12 cellular contexts compared by ENCODE assay signal in the genomic region with DNA sequence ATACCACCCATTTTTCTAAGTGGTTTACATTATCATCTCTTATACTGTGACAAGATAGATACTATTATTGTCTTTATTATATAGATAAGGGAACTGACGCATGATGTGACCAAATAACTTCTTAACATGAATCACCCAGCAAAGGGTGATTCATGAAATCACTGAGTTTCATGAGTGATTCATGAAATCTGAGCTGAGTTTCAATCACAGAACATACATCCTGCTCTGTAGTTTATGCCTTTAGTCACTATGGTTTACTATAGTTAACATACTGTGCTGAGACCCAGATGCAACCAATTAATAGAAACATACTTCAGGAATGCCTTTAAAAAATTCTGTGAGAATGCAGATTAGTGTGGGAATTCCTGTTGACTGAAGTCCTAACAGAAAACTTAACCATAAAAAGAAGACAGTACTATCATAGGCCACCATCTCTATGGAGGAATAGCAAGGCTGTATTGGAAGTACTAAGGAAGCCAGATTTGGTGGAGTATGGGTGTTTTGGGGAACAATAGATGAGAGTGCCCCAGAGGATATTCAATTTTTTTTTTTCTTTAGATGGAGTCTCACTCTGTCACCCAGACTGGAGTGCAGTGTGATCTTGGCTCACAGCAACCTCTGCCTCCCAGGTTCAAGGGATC. TPM values are rescaled to one million over a fixed set of nuclear protein-coding genes. Genes with fewer than 3 reads are reported as not detected.
DNase-seq lines count a peak whose midpoint lies in the region; ATAC-seq, FAIRE-seq and TF ChIP-seq lines count a peak whose summit lies in the region.
"Had no signal": no experiment of that assay in that cellular context is flagged by ENCODE, and none has a peak within 500 bp of the region (broad histone marks: within the 10 kb centered on the region; RNA-seq: fewer than 3 reads in every experiment).

No MANE protein-coding gene starts in this region.

- peak overlapping the region; percentile 22 for H3K4me2 ChIP-seq in astrocyte (ENCODE audit: low read length)
- no peak overlapping the region for H3K4me2 ChIP-seq in mesendoderm (ENCODE audit: low read length)

- no peaks in the 10 kb centered on the region for H3K27me3 Mint-ChIP-seq in astrocyte (ENCODE audit: low read depth, unreplicated experiment)
- H3K27me3 Mint-ChIP-seq: stimulated activated naive CD8-positive, alpha-beta T cell treated with anti-CD3 and anti-CD28 coated beads, Interleukin-15, Interleukin-2, amounts not matched to agents 100 ng/mL and 50 ng/mL, for 24 hours had no signal

- H3K9me3 Mint-ChIP-seq in astrocyte (ENCODE audit: unreplicated experiment) = no peaks in the 10 kb centered on the region

- no peak overlapping the region for H3K4ac ChIP-seq in mesendoderm (ENCODE audit: low read depth, low read length)

- intact Hi-C loops in left lung (cut with DNase I) = no loop called here

- no peaks in the 10 kb centered on the region for H3K36me3 Mint-ChIP-seq in astrocyte (ENCODE audit: low read depth, unreplicated experiment)

- H3K4me3 ChIP-seq in astrocyte (ENCODE audit: insufficient read depth, low read depth, low read length) (no peak overlapping the region), left lung (no peak overlapping the region), mesendoderm (ENCODE audit: low read length) (no peak overlapping the region)

- no peak overlapping the region for H2BK5ac ChIP-seq in mesendoderm (ENCODE audit: low read length)

- H4K8ac ChIP-seq in mesendoderm (ENCODE audit: low read depth, low read length) = no peak overlapping the region

- H3K79me1 ChIP-seq in mesendoderm (ENCODE audit: low read length) = no peaks in the 10 kb centered on the region

- TF ChIP-seq CTCF in astrocyte (IDR thresholded peaks at IDR 0.05; ENCODE audit: insufficient read depth, low read depth, low read length) (no peak), left lung (IDR thresholded peaks at IDR 0.05) (no peak)

- H3K9ac ChIP-seq in astrocyte (ENCODE audit: low read length) = peak overlapping the region; percentile 38
- H3K9ac ChIP-seq in mesendoderm (ENCODE audit: low read length) = no peak overlapping the region

- peak overlapping the region; percentile 64 for H3K27ac Mint-ChIP-seq in astrocyte (ENCODE audit: unreplicated experiment)
- H3K27ac Mint-ChIP-seq: stimulated activated naive CD8-positive, alpha-beta T cell treated with anti-CD3 and anti-CD28 coated beads, Interleukin-15, Interleukin-2, amounts not matched to agents 100 ng/mL and 50 ng/mL, for 24 hours had no signal

- H4K20me1 ChIP-seq in astrocyte (ENCODE audit: insufficient read depth, low read length) = no peaks in the 10 kb centered on the region

- peak; percentile 31 for DNase-seq in Caki2 (ENCODE audit: low read depth)
- peak; percentile 67 for DNase-seq in HS-27A (ENCODE audit: low read depth)
- DNase-seq in astrocyte (ENCODE audit: low read depth) = peak; percentile 93
- no peak for DNase-seq in left lung
- no peak for DNase-seq in stimulated activated CD4-positive, alpha-beta T cell treated with anti-CD3 and anti-CD28 coated beads, Interleukin-2, amount 100 ng/mL, for 48 hours
- no peak for DNase-seq in mesendoderm
- no peak for DNase-seq in stimulated activated CD4-positive, alpha-beta T cell treated with anti-CD3 and anti-CD28 coated beads, Interleukin-4, amount 100 ng/mL, for 1 hour
- DNase-seq: activated gamma-delta T cell treated with Interleukin-2 at 50 U/mL for 16 hours had no signal

- FAIRE-seq in astrocyte (lab: Jason Lieb, UNC) = peak; percentile 97
- FAIRE-seq: endometrium, TTC549 had no signal

- no CpG with 5 or more reads among the region's 1 CpG for WGBS in mesendoderm (ENCODE audit: extremely low coverage, insufficient coverage, low lambda C conversion rate)

- H3K79me2 ChIP-seq in astrocyte (ENCODE audit: insufficient read depth, low read length) (no peaks in the 10 kb centered on the region), mesendoderm (ENCODE audit: control insufficient read depth, insufficient read depth, low read length) (no peaks in the 10 kb centered on the region)

- H3K9me3 ChIP-seq in astrocyte (ENCODE audit: insufficient read depth, low read depth, low read length) (no peaks in the 10 kb centered on the region), left lung (peaks cover 0 to 10% of the 10 kb centered on the region in 2 donors)

- H3K36me3 ChIP-seq in astrocyte (ENCODE audit: insufficient read depth, low read length) (no peaks in the 10 kb centered on the region), left lung (no peaks in the 10 kb centered on the region), mesendoderm (ENCODE audit: control insufficient read depth, insufficient read depth, low read length) (no peaks in the 10 kb centered on the region)

- no peak overlapping the region for H2BK15ac ChIP-seq in mesendoderm (replicated peaks; ENCODE audit: low read depth)

- peaks cover 16% of the 10 kb centered on the region for H3K4me1 Mint-ChIP-seq in astrocyte (ENCODE audit: low read depth, unreplicated experiment)

- no peak overlapping the region for H4K5ac ChIP-seq in mesendoderm (ENCODE audit: low read length)

- in situ Hi-C loops in Caki2 (cut with HindIII; ENCODE audit: low pct_unique_long_range_greater_than_20kb, low sequenced_read_pairs) = no loop called here

- no peak overlapping the region for H2AK5ac ChIP-seq in mesendoderm (ENCODE audit: low read length)

- no peak overlapping the region for H3K23ac ChIP-seq in mesendoderm (ENCODE audit: low read length)

- ATAC-seq in left lung (peak; percentile 39), HG03469 (IDR thresholded peaks at IDR 0.05; ENCODE audit: unreplicated experiment) (no peak)

- H3K27ac ChIP-seq in astrocyte (ENCODE audit: low read depth, low read length) = peak overlapping the region; percentile 87
- H3K27ac ChIP-seq in left lung = no peak overlapping the region
- no peak overlapping the region for H3K27ac ChIP-seq in mesendoderm (ENCODE audit: low read depth, low read length)

- H3K56ac ChIP-seq in mesendoderm (ENCODE audit: low read length) = no peak overlapping the region

- H3K18ac ChIP-seq in mesendoderm (ENCODE audit: low read length) = no peak overlapping the region

- no peak overlapping the region for H2AFZ ChIP-seq in astrocyte (ENCODE audit: low read depth, low read length)

- H3K27me3 ChIP-seq in astrocyte (ENCODE audit: insufficient read depth, low read length) = no peaks in the 10 kb centered on the region
- H3K27me3 ChIP-seq in left lung = no peaks in the 10 kb centered on the region
- H3K27me3 ChIP-seq in mesendoderm (ENCODE audit: insufficient read depth, low read length, poor library complexity) = no peaks in the 10 kb centered on the region

- H2BK120ac ChIP-seq in mesendoderm (ENCODE audit: low read depth, low read length) = no peak overlapping the region

- no peak overlapping the region for H3K4me3 Mint-ChIP-seq in astrocyte (ENCODE audit: unreplicated experiment)
- H3K4me3 Mint-ChIP-seq: stimulated activated naive CD8-positive, alpha-beta T cell treated with anti-CD3 and anti-CD28 coated beads, Interleukin-15, Interleukin-2, amounts not matched to agents 100 ng/mL and 50 ng/mL, for 24 hours had no signal

- H3K4me1 ChIP-seq in astrocyte (ENCODE audit: insufficient read depth, low read length) (peaks cover 15% of the 10 kb centered on the region), left lung (peaks cover 0 to 12% of the 10 kb centered on the region in 2 donors), mesendoderm (ENCODE audit: control insufficient read depth, low read depth, low read length) (no peaks in the 10 kb centered on the region)

RNA-seq across cellular contexts. Expression of a gene that starts 43.1 kb away (rescaled TPM):
- total RNA-seq in Caki2 (2014; rRNA removed; shearing (Covaris generic); ENCODE audit: low replicate concordance) = 10.2 and 26.6 TPM in 2 replicates
- total RNA-seq in astrocyte = 22.0 and 31.3 TPM in 2 replicates
- 10 to 100 TPM in 1 of 2 donors, 1 to 10 TPM in 1; 6.1 to 12.3 TPM for total RNA-seq in left lung
- polyA plus RNA-seq in mesendoderm (2013, experiment 1 of 2) = 22.5 TPM
- 23.7 TPM for polyA plus RNA-seq in mesendoderm (2013, experiment 2 of 2)

Comparison
In these comparisons a context has a peak if more than half of its experiments do, and no peak if none do; other contexts are left out.
1. DNase-seq: peak in Caki2 (single experiment), HS-27A (single experiment) and astrocyte (single experiment); none in left lung (0 of 2), stimulated activated CD4-positive, alpha-beta T cell treated with anti-CD3 and anti-CD28 coated beads, Interleukin-2, amount 100 ng/mL, for 48 hours (0 of 2), mesendoderm (single experiment) and stimulated activated CD4-positive, alpha-beta T cell treated with anti-CD3 and anti-CD28 coated beads, Interleukin-4, amount 100 ng/mL, for 1 hour (single experiment).